Comparison of ENCODE assay signal across 14 cellular contexts in the genomic region with DNA sequence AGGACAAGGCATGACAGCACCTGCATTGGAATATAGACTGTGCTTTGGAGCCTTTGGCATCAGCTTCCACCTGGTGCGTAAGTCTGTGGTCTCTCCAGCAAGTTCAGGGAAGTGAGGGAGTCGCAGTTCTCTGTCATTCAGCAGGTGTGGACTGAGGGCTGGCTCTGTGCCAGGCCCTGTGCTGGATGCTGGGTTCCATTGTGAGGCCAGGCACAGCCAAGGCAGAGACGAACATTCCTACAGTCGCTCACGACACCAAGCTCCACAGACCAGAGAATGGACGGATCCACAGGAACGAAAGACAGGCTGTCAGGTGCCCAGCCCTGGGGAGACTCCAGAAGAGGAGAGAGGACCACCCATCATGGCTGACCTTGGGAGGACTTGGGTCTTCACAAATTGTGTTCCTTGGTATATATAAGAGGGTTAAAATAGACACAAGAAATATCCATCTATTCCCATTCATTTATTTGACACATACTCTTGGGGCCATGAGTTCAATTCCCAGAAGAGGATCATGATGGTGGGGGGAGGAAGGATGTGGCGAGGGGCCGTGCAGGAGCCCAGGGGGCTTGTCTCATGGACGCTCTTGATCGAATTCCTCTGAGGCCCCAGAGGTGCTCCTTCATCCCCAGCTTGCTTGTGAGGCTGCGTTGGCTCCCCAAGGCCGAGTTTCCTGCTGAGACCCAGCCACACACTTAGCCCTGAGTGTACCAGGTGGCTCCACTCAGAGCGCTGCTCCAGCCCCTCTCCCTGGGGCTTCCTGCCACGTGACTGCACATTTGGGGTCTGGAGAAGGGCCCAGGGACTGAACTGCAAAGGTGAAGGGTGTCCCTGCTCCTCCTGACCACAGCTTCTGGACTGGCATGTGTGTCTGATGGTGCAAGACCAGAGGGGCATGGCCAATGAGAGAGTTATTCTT. TPM values are rescaled to one million over a fixed set of nuclear protein-coding genes. Genes with fewer than 3 reads are reported as not detected.
DNase-seq lines count a peak whose midpoint lies in the region; ATAC-seq lines count a peak whose summit lies in the region.
"Had no signal": no experiment of that assay in that cellular context is flagged by ENCODE, and none has a peak within 500 bp of the region (broad histone marks: within the 10 kb centered on the region; RNA-seq: fewer than 3 reads in every experiment).

No MANE protein-coding gene starts in this region.

- no peaks in the 10 kb centered on the region for H3K9me3 Mint-ChIP-seq in activated T-helper 17 cell treated with anti-CD3 and anti-CD28 coated beads, Interleukin-2, amount 50 U/mL, for 72 hours
- H3K9me3 Mint-ChIP-seq in naive thymus-derived CD8-positive, alpha-beta T cell, result no peaks in the 10 kb centered on the region
- H3K9me3 Mint-ChIP-seq: type B pancreatic cell had no signal

- H3K4me3 Mint-ChIP-seq in activated T-helper 17 cell treated with anti-CD3 and anti-CD28 coated beads, Interleukin-2, amount 50 U/mL, for 72 hours, result peak overlapping the region; percentile 98
- H3K4me3 Mint-ChIP-seq in naive thymus-derived CD8-positive, alpha-beta T cell, result peak overlapping the region; percentile 83 to 96 (median 90)
- H3K4me3 Mint-ChIP-seq: type B pancreatic cell had no signal

- H3K36me3 Mint-ChIP-seq in activated T-helper 17 cell treated with anti-CD3 and anti-CD28 coated beads, Interleukin-2, amount 50 U/mL, for 72 hours (ENCODE audit: low read depth), result peaks cover 10% of the 10 kb centered on the region
- peaks cover 0 to 3% (median 2%) of the 10 kb centered on the region in 3 donors for H3K36me3 Mint-ChIP-seq in naive thymus-derived CD8-positive, alpha-beta T cell
- H3K36me3 Mint-ChIP-seq: type B pancreatic cell had no signal

- H3K4me1 Mint-ChIP-seq in activated T-helper 17 cell treated with anti-CD3 and anti-CD28 coated beads, Interleukin-2, amount 50 U/mL, for 72 hours, result peaks cover 66% of the 10 kb centered on the region
- peaks cover 52 to 88% (median 84%) of the 10 kb centered on the region in 4 donors for H3K4me1 Mint-ChIP-seq in naive thymus-derived CD8-positive, alpha-beta T cell

- POLR2A ChIA-PET in naive thymus-derived CD8-positive, alpha-beta T cell (lab: Charles Lee), result interaction anchor here (0.6 to 4.4 kb wide), 15 partner anchors 10 to 128 kb away, joined by 3 to 82 read pairs (median 5); a partner anchor contains a TSS

- H3K27me3 Mint-ChIP-seq in activated T-helper 17 cell treated with anti-CD3 and anti-CD28 coated beads, Interleukin-2, amount 50 U/mL, for 72 hours, result no peaks in the 10 kb centered on the region
- no peaks in the 10 kb centered on the region for H3K27me3 Mint-ChIP-seq in naive thymus-derived CD8-positive, alpha-beta T cell

- ATAC-seq in activated T-helper 17 cell treated with anti-CD3 and anti-CD28 coated beads, Interleukin-2, amount 50 U/mL, for 72 hours (replicated peaks), result peak; percentile 21
- ATAC-seq in naive thymus-derived CD8-positive, alpha-beta T cell, result no peak
- ATAC-seq: left lobe of liver had no signal

- DNase-seq in COLO668 (lab: John Stamatoyannopoulos, UW; ENCODE audit: unreplicated experiment) (peak; percentile 64), NCI-H146 (lab: John Stamatoyannopoulos, UW) (peak; percentile 26), MV-4-11 (lab: John Stamatoyannopoulos, UW) (no peak), LoVo (ENCODE audit: low spot score) (no peak)
- peak in 3 of 10 donors; percentile 28 to 66 (median 29) for DNase-seq in naive thymus-derived CD8-positive, alpha-beta T cell
- no peak for DNase-seq in activated CD4-positive, CD25-positive, alpha-beta regulatory T cell treated with anti-CD3 and anti-CD28 coated beads, Interleukin-2, amount 50 U/mL, for 72 hours
- DNase-seq: brain microvascular endothelial cell, MM.1S, ovary had no signal

- H3K27ac Mint-ChIP-seq in activated T-helper 17 cell treated with anti-CD3 and anti-CD28 coated beads, Interleukin-2, amount 50 U/mL, for 72 hours, result peak overlapping the region; percentile 100
- peak overlapping the region; percentile 97 to 100 (median 99) for H3K27ac Mint-ChIP-seq in naive thymus-derived CD8-positive, alpha-beta T cell
- H3K27ac Mint-ChIP-seq: type B pancreatic cell had no signal

RNA-seq across cellular contexts. Expression of a gene that starts 3.5 kb away (rescaled TPM):
- total RNA-seq in activated T-helper 17 cell treated with anti-CD3 and anti-CD28 coated beads, Interleukin-2, amount 50 U/mL, for 72 hours, result 10 to 100 TPM; 13.5 to 17.8 TPM
- total RNA-seq in naive thymus-derived CD8-positive, alpha-beta T cell, result 10 to 100 TPM; 28.0 to 29.9 TPM
- polyA plus RNA-seq in naive thymus-derived CD8-positive, alpha-beta T cell, result 1 to 10 TPM; 5.5 to 6.2 (median 5.9) TPM
- total RNA-seq: Daoy, H4 had no signal

Comparison
In these comparisons a context has a peak if more than half of its experiments do, and no peak if none do; other contexts are left out.
1. DNase-seq: peak in COLO668 (single experiment) and NCI-H146 (single experiment); none in activated CD4-positive, CD25-positive, alpha-beta regulatory T cell treated with anti-CD3 and anti-CD28 coated beads, Interleukin-2, amount 50 U/mL, for 72 hours (single experiment), MV-4-11 (single experiment) and LoVo (single experiment).